ENCODE assay signal across 12 cellular contexts in the genomic region with DNA sequence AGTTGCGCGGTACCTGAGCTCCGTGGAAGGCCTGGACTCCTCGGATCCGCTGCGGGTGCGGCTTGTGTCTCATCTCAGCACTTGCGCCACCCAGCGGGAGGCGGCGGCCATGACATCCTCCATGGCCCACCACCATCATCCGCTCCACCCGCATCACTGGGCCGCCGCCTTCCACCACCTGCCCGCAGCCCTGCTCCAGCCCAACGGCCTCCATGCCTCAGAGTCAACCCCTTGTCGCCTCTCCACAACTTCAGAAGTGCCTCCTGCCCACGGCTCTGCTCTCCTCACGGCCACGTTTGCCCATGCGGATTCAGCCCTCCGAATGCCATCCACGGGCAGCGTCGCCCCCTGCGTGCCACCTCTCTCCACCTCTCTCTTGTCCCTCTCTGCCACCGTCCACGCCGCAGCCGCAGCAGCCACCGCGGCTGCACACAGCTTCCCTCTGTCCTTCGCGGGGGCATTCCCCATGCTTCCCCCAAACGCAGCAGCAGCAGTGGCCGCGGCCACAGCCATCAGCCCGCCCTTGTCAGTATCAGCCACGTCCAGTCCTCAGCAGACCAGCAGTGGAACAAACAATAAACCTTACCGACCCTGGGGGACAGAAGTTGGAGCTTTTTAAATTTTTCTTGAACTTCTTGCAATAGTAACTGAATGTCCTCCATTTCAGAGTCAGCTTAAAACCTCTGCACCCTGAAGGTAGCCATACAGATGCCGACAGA. TPM values are rescaled to one million over a fixed set of nuclear protein-coding genes. Genes with fewer than 3 reads are reported as not detected.
DNase-seq lines count a peak whose midpoint lies in the region; ATAC-seq and TF ChIP-seq lines count a peak whose summit lies in the region.
"Had no signal": no experiment of that assay in that cellular context is flagged by ENCODE, and none has a peak within 500 bp of the region (broad histone marks: within the 10 kb centered on the region; RNA-seq: fewer than 3 reads in every experiment).

No MANE protein-coding gene starts in this region.

- H3K27ac ChIP-seq in C4-2B (no peak overlapping the region), HCT116 (ENCODE audit: low read depth, low read length) (no peak overlapping the region)
- H3K27ac ChIP-seq: upper lobe of left lung had no signal

- H3K4me2 ChIP-seq in HCT116 (ENCODE audit: low read length), result peak overlapping the region; percentile 42

- peak; percentile 48 for TF ChIP-seq RAD21 in HCT116 (IDR thresholded peaks at IDR 0.05; ENCODE audit: low read depth)

- CTCF ChIA-PET in HCT116 (lab: Charles Lee), result interaction anchor here (1.0 to 4.8 kb wide), 4 partner anchors 429 to 889 kb away, joined by 3 to 49 read pairs (median 5); no protein-coding TSS in a partner anchor

- H2AFZ ChIP-seq in HCT116 (ENCODE audit: low read depth, low read length, poor library complexity, severe bottlenecking), result peak overlapping the region; percentile 58

- no peaks in the 10 kb centered on the region for H3K36me3 ChIP-seq in HCT116 (ENCODE audit: control insufficient read depth in 1 of 2, insufficient read depth in 2 of 2, low read length in 2 of 2)

- no peak overlapping the region for H3K27ac Mint-ChIP-seq in mesothelial cell of epicardium

- H3K4me3 ChIP-seq in HCT116 (replicated peaks in 1 of 2; ENCODE audit: low read depth in 1 of 2, low read length in 2 of 2), result no peak overlapping the region
- H3K4me3 ChIP-seq: upper lobe of left lung had no signal

- no peak overlapping the region for H3K9ac ChIP-seq in HCT116 (ENCODE audit: low read length)

- no peaks in the 10 kb centered on the region for H3K9me2 ChIP-seq in HCT116 (ENCODE audit: insufficient read depth)

- H4K20me1 ChIP-seq in HCT116 (ENCODE audit: insufficient read depth), result no peaks in the 10 kb centered on the region

- no peaks in the 10 kb centered on the region for H3K79me2 ChIP-seq in HCT116 (ENCODE audit: insufficient read depth, low read length)

- RAD21 ChIA-PET in HCT116 (lab: Charles Lee; ENCODE audit: low non-redundant PET in 1 of 2, low total read pairs in 2 of 2, uncharacterized antibody in 2 of 2, unreplicated experiment in 2 of 2), result interaction anchor here in 1 of 2 experiments (0.6 to 1.0 kb wide), 2 partner anchors 244 to 446 kb away, joined by 4 read pairs; no protein-coding TSS in a partner anchor

- peaks cover 55% of the 10 kb centered on the region for H3K27me3 ChIP-seq in HCT116 (ENCODE audit: insufficient read depth, low read length)
- H3K27me3 ChIP-seq: upper lobe of left lung had no signal

- H3K27me3 Mint-ChIP-seq in mesothelial cell of epicardium (ENCODE audit: low read depth), result no peaks in the 10 kb centered on the region

- TF ChIP-seq POLR2A in HCT116 (IDR thresholded peaks at IDR 0.05; ENCODE audit: borderline replicate concordance, extremely low read depth, insufficient read depth, insufficient read length), result no peak

- H3K4me3 Mint-ChIP-seq in mesothelial cell of epicardium, result no peak overlapping the region
- H3K4me3 Mint-ChIP-seq: central memory CD8-positive, alpha-beta T cell had no signal

- peaks cover 0 to 6% of the 10 kb centered on the region in 2 experiments; a peak in 1 of 4 replicates for H3K4me1 ChIP-seq in HCT116 (ENCODE audit: control insufficient read depth in 1 of 2, insufficient read depth in 2 of 2, low read length in 2 of 2)
- H3K4me1 ChIP-seq: upper lobe of left lung had no signal

- H3K4me1 Mint-ChIP-seq in mesothelial cell of epicardium, result peaks cover 17% of the 10 kb centered on the region

- no TSS peak for BruUV-seq in HCT116 (replicated peaks; lab: Mats Ljungman, UMichigan)

- intact Hi-C loops in HCT116 (cut with micrococcal nuclease), result loop anchor here (2.0 kb wide), 1 partner anchor 445 kb away; no protein-coding TSS in a partner anchor

- no peaks in the 10 kb centered on the region for H3K9me3 Mint-ChIP-seq in mesothelial cell of epicardium
- H3K9me3 Mint-ChIP-seq: central memory CD8-positive, alpha-beta T cell had no signal

- ATAC-seq in HCT116, result peak; percentile 97
- no peak for ATAC-seq in left lobe of liver

- POLR2A ChIA-PET in HCT116 (lab: Charles Lee), result no interaction called here

- TF ChIP-seq CTCF in C4-2B (conservative IDR thresholded peaks at IDR 0.05) (peak; percentile 79), HCT116 (IDR thresholded peaks at IDR 0.05 in 2 of 3, conservative IDR thresholded peaks at IDR 0.05 in 1 of 3; ENCODE audit: borderline replicate concordance in 1 of 3, insufficient read depth in 1 of 3, low read depth in 2 of 3, low read length in 2 of 3) (peak; percentile 53 to 85 (median 75); a peak in 5 of 6 replicates), mesothelial cell of epicardium (IDR thresholded peaks at IDR 0.05; ENCODE audit: unreplicated experiment) (peak; percentile 46)

- DNase-seq in HCT116 (ENCODE audit: low read depth, low spot score) (peak; percentile 33), cerebellar cortex (ENCODE audit: low spot score) (peak; percentile 36), mesothelial cell of epicardium (ENCODE audit: low spot score in 2 of 2, unreplicated experiment in 2 of 2) (peak in 1 of 2 experiments; percentile 42), T-helper 2 cell (no peak), NCI-H1105 (lab: John Stamatoyannopoulos, UW) (no peak), NCI-H2196 treated with DMSO at 0.1 percent for 48 hours (lab: John Stamatoyannopoulos, UW; ENCODE audit: unreplicated experiment) (no peak), left lobe of liver (ENCODE audit: low spot score) (no peak)
- DNase-seq: DMS79 treated with DMSO at 0.1 percent for 48 hours, NCI-H2081 had no signal

- H3K9me3 ChIP-seq in HCT116 (ENCODE audit: control insufficient read depth in 1 of 2, insufficient read depth in 1 of 2, low read depth in 1 of 2, low read length in 2 of 2), result no peaks in the 10 kb centered on the region
- H3K9me3 ChIP-seq: upper lobe of left lung had no signal

- H3K36me3 Mint-ChIP-seq in mesothelial cell of epicardium, result peaks cover 14% of the 10 kb centered on the region

TF ChIP-seq in HCT116, 20 proteins besides CTCF, POLR2A, EP300 and RAD21:
- peak; percentile 63 for TF ChIP-seq TCF7L2 (IDR thresholded peaks at IDR 0.05; ENCODE audit: borderline replicate concordance, extremely low read depth, insufficient read depth, insufficient read length)
- TF ChIP-seq YY1 (IDR thresholded peaks at IDR 0.05; ENCODE audit: extremely low read depth, insufficient replicate concordance, low read depth, low read length), result no peak
- TF ChIP-seq, protein P1, sequence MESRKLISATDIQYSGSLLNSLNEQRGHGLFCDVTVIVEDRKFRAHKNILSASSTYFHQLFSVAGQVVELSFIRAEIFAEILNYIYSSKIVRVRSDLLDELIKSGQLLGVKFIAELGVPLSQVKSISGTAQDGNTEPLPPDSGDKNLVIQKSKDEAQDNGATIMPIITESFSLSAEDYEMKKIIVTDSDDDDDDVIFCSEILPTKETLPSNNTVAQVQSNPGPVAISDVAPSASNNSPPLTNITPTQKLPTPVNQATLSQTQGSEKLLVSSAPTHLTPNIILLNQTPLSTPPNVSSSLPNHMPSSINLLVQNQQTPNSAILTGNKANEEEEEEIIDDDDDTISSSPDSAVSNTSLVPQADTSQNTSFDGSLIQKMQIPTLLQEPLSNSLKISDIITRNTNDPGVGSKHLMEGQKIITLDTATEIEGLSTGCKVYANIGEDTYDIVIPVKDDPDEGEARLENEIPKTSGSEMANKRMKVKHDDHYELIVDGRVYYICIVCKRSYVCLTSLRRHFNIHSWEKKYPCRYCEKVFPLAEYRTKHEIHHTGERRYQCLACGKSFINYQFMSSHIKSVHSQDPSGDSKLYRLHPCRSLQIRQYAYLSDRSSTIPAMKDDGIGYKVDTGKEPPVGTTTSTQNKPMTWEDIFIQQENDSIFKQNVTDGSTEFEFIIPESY (IDR thresholded peaks at IDR 0.05; ENCODE audit: extremely low read depth, insufficient replicate concordance, low read length), result no peak
- no peak for TF ChIP-seq SIN3A (IDR thresholded peaks at IDR 0.05; ENCODE audit: low read depth)
- TF ChIP-seq SRF (IDR thresholded peaks at IDR 0.05; ENCODE audit: low read depth), result no peak
- no peak for TF ChIP-seq EZH2 (IDR thresholded peaks at IDR 0.05)
- no peak; the same call in 1 of the 2 replicates for TF ChIP-seq CBX3 (IDR thresholded peaks at IDR 0.05; ENCODE audit: low read depth)

RNA-seq across cellular contexts. Expression of a gene that starts 9.9 kb away (rescaled TPM):
- not detected for total RNA-seq in HCT116 (2021; ENCODE audit: unreplicated experiment)
- polyA plus RNA-seq in HCT116 (2012), result 0.04 TPM in 1 of 2 replicates, not detected in the other
- total RNA-seq in mesothelial cell of epicardium, result 8.8 to 11.7 TPM (median 9.6 TPM) in 3 replicates
- 2.3 TPM for total RNA-seq in left lobe of liver

RNA-seq across cellular contexts. Expression of a gene that starts 31.4 kb away (rescaled TPM):
- total RNA-seq in HCT116 (2021; ENCODE audit: unreplicated experiment) (13.8 TPM), mesothelial cell of epicardium (43.5 to 52.4 TPM (median 45.7 TPM) in 3 replicates), left lobe of liver (12.4 TPM)
- 7.7 and 8.6 TPM in 2 replicates for polyA plus RNA-seq in HCT116 (2012)

Comparison
In these comparisons a context has a peak if more than half of its experiments do, and no peak if none do; other contexts are left out.
1. DNase-seq: peak in HCT116 (single experiment) and cerebellar cortex (single experiment); none in T-helper 2 cell (0 of 5), NCI-H1105 (single experiment), NCI-H2196 treated with DMSO at 0.1 percent for 48 hours (single experiment) and left lobe of liver (single experiment).
2. Peak in every context shown above with its lines, with median percentiles within 50 percentile points of each other: CTCF ChIP-seq.